In the genomic region with DNA sequence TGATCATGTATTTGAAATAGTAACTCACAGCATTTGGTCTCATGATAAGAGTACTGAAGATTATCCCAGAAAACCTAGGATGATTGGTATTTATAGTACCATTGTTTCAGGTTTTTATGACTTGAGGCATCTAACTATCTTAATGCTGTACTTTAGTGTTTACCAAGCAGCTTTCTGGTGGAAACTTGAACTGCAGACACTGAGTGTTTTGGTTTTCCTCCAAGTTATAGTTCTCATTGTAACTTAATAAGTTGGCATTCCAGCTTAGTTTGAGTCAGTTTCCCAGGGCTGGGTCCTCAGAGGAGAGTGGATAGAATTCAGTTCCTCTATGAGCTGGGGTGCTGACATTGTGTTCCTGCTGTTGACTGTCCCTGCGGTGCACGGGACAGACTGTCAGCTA, we compare ENCODE assay signal across 20 cellular contexts.
"Had no signal": no experiment of that assay in that cellular context is flagged by ENCODE, and none has a peak within 500 bp of the region (broad histone marks: within the 10 kb centered on the region; RNA-seq: fewer than 3 reads in every experiment).

No MANE protein-coding gene starts in this region.

- H3K36me3 ChIP-seq: uterus had no signal

- H3K4me1 ChIP-seq: left ventricle myocardium inferior, uterus had no signal

- H3K9me3 ChIP-seq: esophagus muscularis mucosa, left ventricle myocardium inferior, stomach, uterus had no signal

- H3K27ac ChIP-seq: esophagus muscularis mucosa, left ventricle myocardium inferior, stomach, uterus had no signal

- H3K4me3 ChIP-seq: esophagus muscularis mucosa, left ventricle myocardium inferior, smooth muscle cell, stomach, uterus had no signal

- DNase-seq: activated CD4-positive, alpha-beta memory T cell treated with anti-CD3 and anti-CD28 coated beads for 36 hours; activated CD4-positive, alpha-beta T cell treated with anti-CD3 and anti-CD28 coated beads for 48 hours; activated CD4-positive, CD25-positive, alpha-beta regulatory T cell; activated effector memory CD4-positive, alpha-beta T cell treated with Interleukin-2 at 50 U/mL for 16 hours; activated naive CD4-positive, alpha-beta T cell treated with anti-CD3 and anti-CD28 coated beads for 36 hours; activated naive CD8-positive, alpha-beta T cell treated with anti-CD3 and anti-CD28 coated beads, Interleukin-2, amount 10 ng/mL, durations not matched to agents 7 days and 5 days; activated T-cell treated with anti-CD3 and anti-CD28 coated beads, Interleukin-2, amount 50 U/mL, for 72 hours; amygdala; central memory CD4-positive, alpha-beta T cell; foreskin melanocyte; kidney glomerular epithelial cell; left ventricle myocardium inferior; natural killer cell; stimulated activated CD4-positive, alpha-beta T cell treated with anti-CD3 and anti-CD28 coated beads, Interleukin-15, amount 100 ng/mL, for 24 hours; stomach; T-helper 17 cell; trophoblast cell; uterus had no signal

- H3K27me3 ChIP-seq: esophagus muscularis mucosa, stomach, uterus had no signal
